In the genomic region with DNA sequence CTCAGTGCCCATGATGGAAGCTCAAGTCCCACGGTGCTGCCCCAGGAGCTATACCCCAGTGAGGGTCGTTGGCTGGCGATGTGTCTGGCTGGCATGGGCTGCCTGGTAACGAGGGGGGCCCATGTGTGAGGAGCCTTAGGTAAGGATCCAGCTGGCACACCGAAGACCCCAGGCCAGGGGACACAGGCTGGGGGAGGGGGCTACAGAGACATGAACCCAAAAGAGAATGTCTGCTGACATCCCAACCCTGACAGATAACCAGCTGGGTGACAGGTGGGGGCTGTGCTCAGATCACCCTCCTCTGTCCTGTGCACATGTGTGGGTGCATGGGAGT, we compare ENCODE assay signal across 22 cellular contexts. TPM values are rescaled to one million over a fixed set of nuclear protein-coding genes. Genes with fewer than 3 reads are reported as not detected.
DNase-seq lines count a peak whose midpoint lies in the region; ATAC-seq, FAIRE-seq and TF ChIP-seq lines count a peak whose summit lies in the region.
"Had no signal": no experiment of that assay in that cellular context is flagged by ENCODE, and none has a peak within 500 bp of the region (broad histone marks: within the 10 kb centered on the region; RNA-seq: fewer than 3 reads in every experiment).

No MANE protein-coding gene starts in this region.

- no peaks in the 10 kb centered on the region for H3K9me3 Mint-ChIP-seq in type B pancreatic cell
- H3K9me3 Mint-ChIP-seq: CD4-positive, alpha-beta T cell; CD8-positive, alpha-beta T cell had no signal

- H4K20me1 ChIP-seq in BLaER1 (no peaks in the 10 kb centered on the region), K562 (replicated peaks; ENCODE audit: control insufficient read depth, insufficient read depth, low read length) (peaks cover 48% of the 10 kb centered on the region)

- H3K4me1 ChIP-seq in BLaER1 (peaks cover 75% of the 10 kb centered on the region), HEK293 (ENCODE audit: control insufficient read depth, insufficient read depth, low read length) (no peaks in the 10 kb centered on the region), K562 (replicated peaks in 1 of 2; ENCODE audit: control insufficient read depth in 2 of 2, insufficient read depth in 2 of 2, low read length in 2 of 2) (peaks cover 0 to 43% of the 10 kb centered on the region in 2 experiments; a peak in 1 of 5 replicates), neuronal stem cell (ENCODE audit: control insufficient read depth in 2 of 2, insufficient read depth in 1 of 2, low read depth in 1 of 2, low read length in 2 of 2) (peaks cover 0 to 11% of the 10 kb centered on the region in 2 donors)
- H3K4me1 ChIP-seq: A549, Caco-2 had no signal

- intact Hi-C loops in K562 (cut with micrococcal nuclease) = no loop called here

- H3K4me3 ChIP-seq in BLaER1 = no peak overlapping the region
- H3K4me3 ChIP-seq in HEK293 (ENCODE audit: low read depth, low read length) = no peak overlapping the region
- no peak overlapping the region for H3K4me3 ChIP-seq in K562
- no peak overlapping the region for H3K4me3 ChIP-seq in neuronal stem cell (ENCODE audit: low read length in 2 of 2)
- H3K4me3 ChIP-seq: A549 had no signal

- H3K36me3 ChIP-seq in BLaER1 = no peaks in the 10 kb centered on the region
- H3K36me3 ChIP-seq in HEK293 (ENCODE audit: control insufficient read depth in 2 of 2, insufficient read depth in 1 of 2, low read length in 2 of 2) = no peaks in the 10 kb centered on the region
- no peaks in the 10 kb centered on the region for H3K36me3 ChIP-seq in K562 (ENCODE audit: control insufficient read depth, insufficient read depth, low read length)
- peaks cover 0 to 6% of the 10 kb centered on the region in 2 donors for H3K36me3 ChIP-seq in neuronal stem cell (replicated peaks in 1 of 2; ENCODE audit: control insufficient read depth in 2 of 2, insufficient read depth in 2 of 2, low read length in 2 of 2)

- no peak overlapping the region for H2AFZ ChIP-seq in K562 (ENCODE audit: low read depth, low read length)
- no peak overlapping the region for H2AFZ ChIP-seq in neuronal stem cell (ENCODE audit: low read length)

- H3K18ac ChIP-seq in neuronal stem cell (ENCODE audit: low read length) = no peak overlapping the region

- no peaks in the 10 kb centered on the region for H3K79me2 ChIP-seq in K562 (ENCODE audit: control insufficient read depth, insufficient read depth, low read length)

- no peak overlapping the region for H4K91ac ChIP-seq in neuronal stem cell (ENCODE audit: low read depth, low read length, poor library complexity)

- H2BK5ac ChIP-seq in neuronal stem cell (ENCODE audit: low read length) = peak overlapping the region; percentile 35

- H3K4ac ChIP-seq in neuronal stem cell (ENCODE audit: low read length) = no peak overlapping the region

- peak overlapping the region; percentile 40 for H2AK5ac ChIP-seq in neuronal stem cell (ENCODE audit: low read depth, low read length)

- H3K9ac ChIP-seq in BLaER1 = no peak overlapping the region
- H3K9ac ChIP-seq in K562 (ENCODE audit: insufficient read depth in 1 of 2, low read depth in 2 of 2, low read length in 2 of 2) = no peak overlapping the region; a peak in 1 of 4 replicates
- H3K9ac ChIP-seq in neuronal stem cell (ENCODE audit: low read depth, low read length, poor library complexity) = no peak overlapping the region

- H3K23ac ChIP-seq in neuronal stem cell (ENCODE audit: low read depth, low read length, poor library complexity) = no peak overlapping the region

- TF ChIP-seq RAD21 in K562 (CRISPR knock-in tag; conservative IDR thresholded peaks at IDR 0.05 in 1 of 2, IDR thresholded peaks at IDR 0.05 in 1 of 2) = no peak

- no peak overlapping the region for H2BK12ac ChIP-seq in neuronal stem cell (ENCODE audit: low read length)

- H3K27me3 ChIP-seq in BLaER1 = no peaks in the 10 kb centered on the region
- H3K27me3 ChIP-seq in K562 (ENCODE audit: control insufficient read depth in 2 of 2, insufficient read depth in 2 of 2, low read length in 2 of 2) = peaks cover 69 to 97% of the 10 kb centered on the region in 2 experiments; a peak in 4 of 5 replicates
- H3K27me3 ChIP-seq in neuronal stem cell (ENCODE audit: control insufficient read depth in 3 of 3, insufficient read depth in 3 of 3, low read depth in 1 of 3, low read length in 3 of 3) = peaks cover 0 to 65% (median 2%) of the 10 kb centered on the region in 3 experiments

- H3K36me3 Mint-ChIP-seq in type B pancreatic cell = no peaks in the 10 kb centered on the region
- H3K36me3 Mint-ChIP-seq: CD8-positive, alpha-beta T cell had no signal

- H3K27ac ChIP-seq in BLaER1 (peak overlapping the region; percentile 18; the same call in 1 of the 2 replicates), HEK293 (ENCODE audit: extremely low read depth, low read depth, low read length) (no peak overlapping the region), K562 (ENCODE audit: extremely low read depth, low read depth, low read length) (no peak overlapping the region), neuronal stem cell (replicated peaks; ENCODE audit: low read length) (no peak overlapping the region)
- H3K27ac ChIP-seq: 22Rv1, A549 had no signal

- H3K14ac ChIP-seq in neuronal stem cell (ENCODE audit: low read length) = no peak overlapping the region

- TF ChIP-seq CTCF in HEK293 (tag by site-specific recombination; IDR thresholded peaks at IDR 0.05) = no peak
- no peak for TF ChIP-seq CTCF in K562 (IDR thresholded peaks at IDR 0.05 in 2 of 3, conservative IDR thresholded peaks at IDR 0.05 in 1 of 3; ENCODE audit: insufficient read depth in 2 of 3, low read depth in 1 of 3, low read length in 3 of 3)
- TF ChIP-seq CTCF in type B pancreatic cell (conservative IDR thresholded peaks at IDR 0.05) = no peak

- no peak overlapping the region for H3K27ac Mint-ChIP-seq in type B pancreatic cell
- H3K27ac Mint-ChIP-seq: B cell; CD4-positive, alpha-beta T cell; CD8-positive, alpha-beta T cell had no signal

- peaks cover 7% of the 10 kb centered on the region for H3K9me1 ChIP-seq in K562 (ENCODE audit: control insufficient read depth, insufficient read depth, low read length)

- DNase-seq in K562 (ENCODE audit: extremely low read depth in 1 of 4, low spot score in 3 of 4) = no peak
- DNase-seq in neuronal stem cell (ENCODE audit: low spot score) = no peak
- no peak for DNase-seq in type B pancreatic cell (ENCODE audit: extremely low spot score, unreplicated experiment)
- no peak for DNase-seq in NOMO-1 treated with dmso at 0.1 percent for 144 hours (lab: John Stamatoyannopoulos, UW; ENCODE audit: unreplicated experiment)
- DNase-seq in NCI-H2171 (lab: John Stamatoyannopoulos, UW) = no peak
- no peak for DNase-seq in activated CD4-positive, CD25-positive, alpha-beta regulatory T cell treated with anti-CD3 and anti-CD28 coated beads, Interleukin-2, amount 50 U/mL, for 72 hours
- DNase-seq: AML-193; Caco-2; Calu3; CD4-positive, alpha-beta T cell; CD8-positive, alpha-beta T cell; DMS79 treated with DMSO at 0.1 percent for 48 hours; GF-D8 had no signal

- no peak for ATAC-seq in K562
- ATAC-seq: A549; CD8-positive, alpha-beta T cell had no signal

- in situ Hi-C loops in K562 (cut with MboI) = no loop called here

- peak overlapping the region; percentile 54 for H2BK15ac ChIP-seq in neuronal stem cell (ENCODE audit: low read length)

- POLR2A ChIA-PET in HEK293 (lab: Yijun Ruan, JAX) = no interaction called here
- POLR2A ChIA-PET in K562 (lab: Yijun Ruan, JAX) = interaction anchor here (0.5 to 5.0 kb wide), 10 partner anchors 10 to 1653 kb away, joined by 3 to 30 read pairs (median 4); no protein-coding TSS in a partner anchor

- 1% methylated on average over 5 of the region's 5 CpGs for WGBS in K562 (ENCODE audit: insufficient coverage, low coverage, missing lambda C conversion rate)
- WGBS in neuronal stem cell (ENCODE audit: extremely low coverage in 2 of 2, insufficient read length in 2 of 2, insufficient replicate concordance in 1 of 2), 2 donors = no CpG with 5 or more reads among the region's 5 CpGs

- no peak overlapping the region for H4K8ac ChIP-seq in neuronal stem cell (ENCODE audit: low read depth, low read length)

- no peak for FAIRE-seq in K562 (lab: Jason Lieb, UNC)
- FAIRE-seq: A549, D721Med, G401.6, GM12891, GM18507 had no signal

- no peak for TF ChIP-seq EP300 in K562 (IDR thresholded peaks at IDR 0.05; ENCODE audit: low read length)

- peak overlapping the region; percentile 94 for H3K4me2 ChIP-seq in BLaER1
- no peak overlapping the region for H3K4me2 ChIP-seq in K562 (ENCODE audit: insufficient read depth, low read length)
- no peak overlapping the region for H3K4me2 ChIP-seq in neuronal stem cell (ENCODE audit: insufficient read depth, low read length, poor library complexity, severe bottlenecking)
- H3K4me2 ChIP-seq: A549 had no signal

- H2BK120ac ChIP-seq in neuronal stem cell (ENCODE audit: low read depth, low read length) = no peak overlapping the region

- H3K4me3 Mint-ChIP-seq in type B pancreatic cell = no peak overlapping the region
- H3K4me3 Mint-ChIP-seq: B cell; CD4-positive, alpha-beta T cell; CD8-positive, alpha-beta T cell had no signal

- H3K9me3 ChIP-seq in BLaER1 (no peaks in the 10 kb centered on the region), HEK293 (ENCODE audit: control insufficient read depth, insufficient read depth, low read depth, low read length) (no peaks in the 10 kb centered on the region), K562 (replicated peaks; ENCODE audit: control insufficient read depth, insufficient read depth, low read depth, low read length) (peaks cover 14% of the 10 kb centered on the region; the same call in 1 of the 2 replicates), neuronal stem cell (replicated peaks in 1 of 2; ENCODE audit: control insufficient read depth in 2 of 2, insufficient read depth in 1 of 2, low read depth in 1 of 2, low read length in 2 of 2) (peaks cover 0 to 14% of the 10 kb centered on the region in 2 donors)
- H3K9me3 ChIP-seq: A549, Caco-2 had no signal

- H3K4me1 Mint-ChIP-seq in type B pancreatic cell (ENCODE audit: unreplicated experiment) = peaks cover 6% of the 10 kb centered on the region
- H3K4me1 Mint-ChIP-seq: B cell had no signal

- H3K79me1 ChIP-seq in neuronal stem cell (ENCODE audit: low read depth, low read length) = peaks cover 6% of the 10 kb centered on the region

- CTCF ChIA-PET in HEK293 (lab: Yijun Ruan, JAX) (interaction anchor here (2.5 kb wide), 1 partner anchor 10 kb away, joined by 9 read pairs; no protein-coding TSS in a partner anchor), K562 (lab: Yijun Ruan, JAX; ENCODE audit: low intra/inter-chr PET ratio) (no interaction called here)

- no peak for TF ChIP-seq POLR2A in K562 (conservative IDR thresholded peaks at IDR 0.05)

- BruUV-seq in K562 (replicated peaks; lab: Mats Ljungman, UMichigan) = no TSS peak

- no peaks in the 10 kb centered on the region for H3K27me3 Mint-ChIP-seq in type B pancreatic cell
- H3K27me3 Mint-ChIP-seq: B cell; CD4-positive, alpha-beta T cell had no signal

RNA-seq across cellular contexts. Expression of a gene that starts 39.2 kb away (rescaled TPM):
- total RNA-seq in K562 (2011; cell fraction: chromatin; rRNA removed; ENCODE audit: low replicate concordance) = 0.62 and 4.8 TPM in 2 replicates
- total RNA-seq in K562 (2011; cell fraction: nucleolus; rRNA removed) = 7.4 and 9.8 TPM in 2 replicates
- total RNA-seq in K562 (2011; cell fraction: nucleoplasm; rRNA removed) = 3.2 and 3.7 TPM in 2 replicates
- total RNA-seq in K562 (2014; rRNA removed) = 1.5 and 2.3 TPM in 2 replicates
- total RNA-seq in K562 (2014; rRNA removed; fragmentation: Illumina TruSeq; extraction: Trizol) = not detected in 2 replicates
- total RNA-seq in K562 (2015; rRNA removed; fragmentation: Illumina TruSeq; extraction: Trizol) = 0.41 and 0.43 TPM in 2 replicates
- total RNA-seq in K562 (2021) = 2.8 and 3.0 TPM in 2 replicates
- polyA plus RNA-seq in K562 (2011; rRNA removed) = 1.3 and 4.4 TPM in 2 replicates
- 5.9 and 9.9 TPM in 2 replicates for polyA plus RNA-seq in K562 (2011; cell fraction: cytosol; rRNA removed)
- polyA plus RNA-seq in K562 (2011; cell fraction: nucleus; rRNA removed) = 2.9 and 3.5 TPM in 2 replicates
- 2.9 and 4.6 TPM in 2 replicates for polyA plus RNA-seq in K562 (2012)
- 0.46 TPM in 1 of 2 replicates, not detected in the other for polyA plus RNA-seq in K562 (2014; fragmentation: Illumina TruSeq; extraction: Trizol)
- polyA plus RNA-seq in K562 (2014; fragmentation: Nextera tagmentation; extraction: Ambion mirVana) = under 1 TPM in 1 of 2 experiments, not detected in 1; 0.04 TPM
- 1.2 and 2.3 TPM in 2 replicates for polyA plus RNA-seq in K562 (2014; rRNA removed)
- 1.0 and 1.5 TPM in 2 replicates for polyA minus RNA-seq in K562 (2011; rRNA and poly(A)+ RNA removed)
- 5.1 and 13.6 TPM in 2 replicates for polyA minus RNA-seq in K562 (2011; cell fraction: cytosol; rRNA and poly(A)+ RNA removed)
- polyA minus RNA-seq in K562 (2011; cell fraction: nucleus; rRNA and poly(A)+ RNA removed) = 0.40 and 1.3 TPM in 2 replicates
- 23.2 TPM for polyA plus RNA-seq in neuronal stem cell (2013, experiment 1 of 2)
- 22.9 TPM for polyA plus RNA-seq in neuronal stem cell (2013, experiment 2 of 2)
- 9.0 and 12.8 TPM in 2 replicates for total RNA-seq in type B pancreatic cell (ENCODE audit: low replicate concordance)
